10 cellular contexts compared by ENCODE assay signal in genomic region chr10:133158756-133159610, GRCh38. TPM values are rescaled to one million over a fixed set of nuclear protein-coding genes. Genes with fewer than 3 reads are reported as not detected.
DNase-seq lines count a peak whose midpoint lies in the region; TF ChIP-seq lines count a peak whose summit lies in the region.
"Had no signal": no experiment of that assay in that cellular context is flagged by ENCODE, and none has a peak within 500 bp of the region (broad histone marks: within the 10 kb centered on the region; RNA-seq: fewer than 3 reads in every experiment).

No MANE protein-coding gene starts in this region.

- peak overlapping the region in 4 of 7 donors; percentile 22 to 41 (median 28) for H3K4me3 Mint-ChIP-seq in CD8-positive, alpha-beta memory T cell
- H3K4me3 Mint-ChIP-seq in chondrocyte (ENCODE audit: unreplicated experiment), result peak overlapping the region; percentile 25
- H3K4me3 Mint-ChIP-seq in neural progenitor cell, result peak overlapping the region; percentile 78
- H3K4me3 Mint-ChIP-seq: dendritic cell treated with granulocyte-macrophage colony-stimulating factor and Interleukin-4, amounts not matched to agents 40 ng/mL and 50 ng/mL, for 4 days had no signal

- peak overlapping the region; percentile 100 for H3K4me2 ChIP-seq in neural progenitor cell

- H3K27me3 Mint-ChIP-seq in CD8-positive, alpha-beta memory T cell, result peaks cover 12 to 17% of the 10 kb centered on the region in 2 donors
- H3K27me3 Mint-ChIP-seq in chondrocyte (ENCODE audit: low read depth) (peaks cover 36% of the 10 kb centered on the region), neural progenitor cell (ENCODE audit: insufficient read depth, low read depth) (peaks cover 5% of the 10 kb centered on the region)

- no peaks in the 10 kb centered on the region for H3K9me3 ChIP-seq in CD8-positive, alpha-beta memory T cell (ENCODE audit: low read length)
- no peaks in the 10 kb centered on the region for H3K9me3 ChIP-seq in neural progenitor cell (ENCODE audit: low read depth)

- TF ChIP-seq CTCF in chondrocyte (IDR thresholded peaks at IDR 0.05), result no peak
- no peak for TF ChIP-seq CTCF in neural progenitor cell (IDR thresholded peaks at IDR 0.05)

- no peaks in the 10 kb centered on the region for H3K9me3 Mint-ChIP-seq in CD8-positive, alpha-beta memory T cell
- H3K9me3 Mint-ChIP-seq in chondrocyte (ENCODE audit: low read depth) (no peaks in the 10 kb centered on the region), neural progenitor cell (no peaks in the 10 kb centered on the region)
- H3K9me3 Mint-ChIP-seq: dendritic cell treated with granulocyte-macrophage colony-stimulating factor and Interleukin-4, amounts not matched to agents 40 ng/mL and 50 ng/mL, for 4 days had no signal

- no peak overlapping the region for H3K4me3 ChIP-seq in CD8-positive, alpha-beta memory T cell (ENCODE audit: low read length)
- no peak overlapping the region for H3K4me3 ChIP-seq in neural progenitor cell

- no peaks in the 10 kb centered on the region for H3K36me3 Mint-ChIP-seq in CD8-positive, alpha-beta memory T cell
- H3K36me3 Mint-ChIP-seq in chondrocyte (ENCODE audit: low read depth) (no peaks in the 10 kb centered on the region), neural progenitor cell (no peaks in the 10 kb centered on the region)

- peaks cover 17% of the 10 kb centered on the region for H4K20me1 ChIP-seq in neural progenitor cell (ENCODE audit: low read depth)

- no peak overlapping the region for H3K27ac Mint-ChIP-seq in CD8-positive, alpha-beta memory T cell
- no peak overlapping the region for H3K27ac Mint-ChIP-seq in chondrocyte (ENCODE audit: unreplicated experiment)
- no peak overlapping the region for H3K27ac Mint-ChIP-seq in neural progenitor cell
- H3K27ac Mint-ChIP-seq: dendritic cell treated with granulocyte-macrophage colony-stimulating factor and Interleukin-4, amounts not matched to agents 40 ng/mL and 50 ng/mL, for 4 days had no signal

- no peaks in the 10 kb centered on the region for H3K4me1 ChIP-seq in CD8-positive, alpha-beta memory T cell (ENCODE audit: insufficient read depth, low read length)
- peaks cover 25% of the 10 kb centered on the region for H3K4me1 ChIP-seq in neural progenitor cell

- peaks cover 17% of the 10 kb centered on the region for H3F3A ChIP-seq in neural progenitor cell (ENCODE audit: low read depth)

- H3K4me1 Mint-ChIP-seq in CD8-positive, alpha-beta memory T cell, result no peaks in the 10 kb centered on the region
- no peaks in the 10 kb centered on the region for H3K4me1 Mint-ChIP-seq in chondrocyte (ENCODE audit: low read depth)
- peaks cover 10% of the 10 kb centered on the region for H3K4me1 Mint-ChIP-seq in neural progenitor cell

- no peak overlapping the region for H2AFZ ChIP-seq in neural progenitor cell (replicated peaks)

- no peak overlapping the region for H3K9ac ChIP-seq in neural progenitor cell

- POLR2A ChIA-PET in CD8-positive, alpha-beta memory T cell (lab: Charles Lee), result no interaction called here

- no peak overlapping the region for H3K27ac ChIP-seq in CD8-positive, alpha-beta memory T cell (ENCODE audit: low read depth, low read length)
- H3K27ac ChIP-seq in neural progenitor cell, result no peak overlapping the region

- H3K79me2 ChIP-seq in neural progenitor cell (ENCODE audit: low read depth), result no peaks in the 10 kb centered on the region

- CTCF ChIA-PET in CD8-positive, alpha-beta memory T cell (lab: Charles Lee), result no interaction called here

- no peaks in the 10 kb centered on the region for H3K36me3 ChIP-seq in CD8-positive, alpha-beta memory T cell (ENCODE audit: insufficient read depth, low read length)
- H3K36me3 ChIP-seq in neural progenitor cell, result no peaks in the 10 kb centered on the region

- H3K27me3 ChIP-seq in CD8-positive, alpha-beta memory T cell (ENCODE audit: insufficient read depth, low read length, poor library complexity, severe bottlenecking), result peaks cover 10% of the 10 kb centered on the region
- peaks cover 16% of the 10 kb centered on the region for H3K27me3 ChIP-seq in neural progenitor cell

- no peak for DNase-seq in CD8-positive, alpha-beta memory T cell
- DNase-seq in HT-29 (ENCODE audit: low spot score) (peak; percentile 45), chondrocyte (ENCODE audit: low spot score) (peak; percentile 86), neural progenitor cell (ENCODE audit: low spot score) (peak; percentile 57), HUDEP-2 (lab: John Stamatoyannopoulos, UW; ENCODE audit: unreplicated experiment in 76 of 76) (no peak), GOT3 (lab: John Stamatoyannopoulos, UW) (no peak)
- DNase-seq in stimulated activated CD4-positive, alpha-beta T cell treated with anti-CD3 and anti-CD28 coated beads, Interleukin-2, amount 100 ng/mL, for 48 hours, result no peak
- DNase-seq in NK-92 treated with Interleukin-12 subunit alpha and Interleukin-12 subunit beta, amount 100 ng/mL, for 24 hours (lab: John Stamatoyannopoulos, UW), result no peak
- DNase-seq: hippocampal formation had no signal

RNA-seq across cellular contexts. Expression of gene KNDC1, which starts 1.0 kb away (rescaled TPM):
- not detected for total RNA-seq in CD8-positive, alpha-beta memory T cell
- 0.05 TPM for polyA plus RNA-seq in CD8-positive, alpha-beta memory T cell
- total RNA-seq in HT-29 (2014; rRNA removed; shearing (Covaris generic)), result 0.08 TPM in 1 of 2 replicates, not detected in the other
- total RNA-seq in chondrocyte, result 0.24 to 0.72 TPM (median 0.55 TPM) in 3 replicates
- 1.8 and 5.6 TPM in 2 replicates for total RNA-seq in neural progenitor cell (ENCODE audit: low replicate concordance)

Comparison
In these comparisons a context has a peak if more than half of its experiments do, and no peak if none do; other contexts are left out.
1. DNase-seq: peak in HT-29 (single experiment), chondrocyte (single experiment) and neural progenitor cell (single experiment); none in CD8-positive, alpha-beta memory T cell (0 of 5), HUDEP-2 (0 of 76), stimulated activated CD4-positive, alpha-beta T cell treated with anti-CD3 and anti-CD28 coated beads, Interleukin-2, amount 100 ng/mL, for 48 hours (0 of 2), GOT3 (single experiment) and NK-92 treated with Interleukin-12 subunit alpha and Interleukin-12 subunit beta, amount 100 ng/mL, for 24 hours (single experiment).
2. H3K4me3 Mint-ChIP-seq: peak in every context shown above with its lines; median percentile 78 in neural progenitor cell; 28 in CD8-positive, alpha-beta memory T cell; 25 in chondrocyte.